ENCODE assay signal across 19 cellular contexts in genomic region chr7:30038182-30038980, GRCh38. TPM values are rescaled to one million over a fixed set of nuclear protein-coding genes. Genes with fewer than 3 reads are reported as not detected.
A peak's percentile ranks its signal among the peaks of the same experiment; 100 is the strongest.
DNase-seq lines count a peak whose midpoint lies in the region; ATAC-seq and TF ChIP-seq lines count a peak whose summit lies in the region.
"Had no signal": no experiment of that assay in that cellular context is flagged by ENCODE, and none has a peak within 500 bp of the region (broad histone marks: within the 10 kb centered on the region; RNA-seq: fewer than 3 reads in every experiment).

No MANE protein-coding gene starts in this region.

- H3K4me1 ChIP-seq in esophagus muscularis mucosa = peaks cover 0 to 34% (median 20%) of the 10 kb centered on the region in 4 donors
- H3K4me1 ChIP-seq: prostate gland had no signal

- no peak for ATAC-seq in GM21390 (IDR thresholded peaks at IDR 0.05; ENCODE audit: unreplicated experiment)
- ATAC-seq: esophagus mucosa had no signal

- intact Hi-C loops in esophagus muscularis mucosa (cut with DNase I) = no loop called here

- H3K4me3 ChIP-seq in fibroblast of the aortic adventitia (ENCODE audit: low read depth, low read length) (no peak overlapping the region), esophagus muscularis mucosa (no peak overlapping the region)
- H3K4me3 ChIP-seq: prostate gland had no signal

- H3K9me3 Mint-ChIP-seq in osteocyte (ENCODE audit: unreplicated experiment) = no peaks in the 10 kb centered on the region
- H3K9me3 Mint-ChIP-seq: central memory CD8-positive, alpha-beta T cell; nephron progenitor cell; T-helper 1 cell treated with Interleukin-12 subunit alpha and Interleukin-12 subunit beta and Interleukin-4 antibody, amounts not matched to agents 30 μg/mL and 1 μg/mL, for 36 hours had no signal

- H3K27ac ChIP-seq in esophagus muscularis mucosa (replicated peaks in 1 of 4) = peak overlapping the region in 1 of 4 donors; percentile 18
- H3K27ac ChIP-seq: prostate gland had no signal

- DNase-seq in AG09319 (ENCODE audit: extremely low read depth, low read depth) = peak; percentile 58
- peak; percentile 42 for DNase-seq in OCI-M1 (lab: John Stamatoyannopoulos, UW)
- DNase-seq in fibroblast of the aortic adventitia (ENCODE audit: low read depth) = peak; percentile 77
- no peak for DNase-seq in osteocyte (ENCODE audit: extremely low spot score, unreplicated experiment)
- DNase-seq in NCI-H1417 treated with DMSO at 0.1 percent for 48 hours (lab: John Stamatoyannopoulos, UW) = no peak
- no peak for DNase-seq in esophagus muscularis mucosa (ENCODE audit: extremely low spot score)
- DNase-seq in NCI-H2081 treated with DMSO at 0.1 percent for 48 hours (lab: John Stamatoyannopoulos, UW) = no peak
- DNase-seq: activated CD4-positive, alpha-beta T cell treated with anti-CD3 and anti-CD28 coated beads, Interleukin-2, amount 50 U/mL, for 4 hours; activated naive CD4-positive, alpha-beta T cell; DND-41; NCI-H2107; NCI-H526; nephron progenitor cell; SHP77 treated with DMSO at 0.1 percent for 48 hours had no signal

- TF ChIP-seq CTCF in AG09319 (IDR thresholded peaks at IDR 0.05; ENCODE audit: low read depth, low read length) (no peak), fibroblast of the aortic adventitia (IDR thresholded peaks at IDR 0.05; ENCODE audit: insufficient read depth, low read length) (no peak), osteocyte (IDR thresholded peaks at IDR 0.05) (no peak), esophagus muscularis mucosa (IDR thresholded peaks at IDR 0.05) (no peak)

- no peaks in the 10 kb centered on the region for H3K27me3 ChIP-seq in esophagus muscularis mucosa

- no peak for TF ChIP-seq POLR2A in esophagus muscularis mucosa (IDR thresholded peaks at IDR 0.05; ENCODE audit: low read depth)

- H3K4me1 Mint-ChIP-seq in osteocyte (ENCODE audit: unreplicated experiment) = peaks cover 41% of the 10 kb centered on the region

- WGBS in esophagus muscularis mucosa = 80% methylated on average over 3 of the region's 3 CpGs

- H3K27ac Mint-ChIP-seq in osteocyte (ENCODE audit: unreplicated experiment) = peak overlapping the region; percentile 75
- H3K27ac Mint-ChIP-seq: nephron progenitor cell; T-helper 1 cell treated with Interleukin-12 subunit alpha and Interleukin-12 subunit beta and Interleukin-4 antibody, amounts not matched to agents 30 μg/mL and 1 μg/mL, for 36 hours had no signal

- no peaks in the 10 kb centered on the region for H3K36me3 ChIP-seq in esophagus muscularis mucosa
- H3K36me3 ChIP-seq: prostate gland had no signal

- peak overlapping the region; percentile 38 for H3K4me3 Mint-ChIP-seq in osteocyte (ENCODE audit: unreplicated experiment)
- H3K4me3 Mint-ChIP-seq: central memory CD8-positive, alpha-beta T cell; nephron progenitor cell; T-helper 1 cell treated with Interleukin-12 subunit alpha and Interleukin-12 subunit beta and Interleukin-4 antibody, amounts not matched to agents 30 μg/mL and 1 μg/mL, for 36 hours had no signal

- H3K36me3 Mint-ChIP-seq in osteocyte (ENCODE audit: unreplicated experiment) = peaks cover 12% of the 10 kb centered on the region

- no peaks in the 10 kb centered on the region for H3K27me3 Mint-ChIP-seq in osteocyte (ENCODE audit: unreplicated experiment)
- H3K27me3 Mint-ChIP-seq: central memory CD8-positive, alpha-beta T cell had no signal

- H3K9me3 ChIP-seq in esophagus muscularis mucosa = no peaks in the 10 kb centered on the region
- H3K9me3 ChIP-seq: prostate gland had no signal

- no peak for TF ChIP-seq EP300 in esophagus muscularis mucosa (IDR thresholded peaks at IDR 0.05)

RNA-seq across cellular contexts. Expression of gene PLEKHA8, which starts 10.2 kb away (rescaled TPM):
- total RNA-seq in fibroblast of the aortic adventitia (ENCODE audit: low replicate concordance) = 10.6 and 15.5 TPM in 2 replicates
- 19.5 and 23.1 TPM in 2 replicates for total RNA-seq in osteocyte
- total RNA-seq in esophagus muscularis mucosa = 10 to 100 TPM in 2 of 4 donors, 1 to 10 TPM in 2; 6.6 to 11.9 (median 10.2) TPM

RNA-seq across cellular contexts. Expression of gene FKBP14, which starts 11.9 kb away (rescaled TPM):
- total RNA-seq in fibroblast of the aortic adventitia (ENCODE audit: low replicate concordance) = 39.9 and 57.5 TPM in 2 replicates
- 34.6 and 35.9 TPM in 2 replicates for total RNA-seq in osteocyte
- 1 to 10 TPM; 6.3 to 8.3 (median 7.0) TPM for total RNA-seq in esophagus muscularis mucosa

RNA-seq across cellular contexts. Expression of gene SCRN1, which starts 48.8 kb away (rescaled TPM):
- total RNA-seq in fibroblast of the aortic adventitia (ENCODE audit: low replicate concordance) = 39.7 and 93.1 TPM in 2 replicates
- 104 and 106 TPM in 2 replicates for total RNA-seq in osteocyte
- 100 to 1,000 TPM in 1 of 4 donors, 10 to 100 TPM in 3; 63.6 to 105 (median 83.8) TPM for total RNA-seq in esophagus muscularis mucosa

Comparison
In these comparisons a context has a peak if more than half of its experiments do, and no peak if none do; other contexts are left out.
1. DNase-seq: peak in AG09319 (single experiment), OCI-M1 (single experiment) and fibroblast of the aortic adventitia (single experiment); none in osteocyte (single experiment), NCI-H1417 treated with DMSO at 0.1 percent for 48 hours (single experiment), esophagus muscularis mucosa (single experiment) and NCI-H2081 treated with DMSO at 0.1 percent for 48 hours (single experiment).